Comparison of ENCODE assay signal across 23 cellular contexts in genomic region chr13:85666356-85666755, GRCh38.
A peak's percentile ranks its signal among the peaks of the same experiment; 100 is the strongest.
DNase-seq lines count a peak whose midpoint lies in the region; ATAC-seq and TF ChIP-seq lines count a peak whose summit lies in the region.
"Had no signal": no experiment of that assay in that cellular context is flagged by ENCODE, and none has a peak within 500 bp of the region (broad histone marks: within the 10 kb centered on the region; RNA-seq: fewer than 3 reads in every experiment).

No MANE protein-coding gene starts in this region.

- peak overlapping the region; percentile 62 for H3K27ac ChIP-seq in H9 (ENCODE audit: insufficient read length, low read depth, low read length)
- H3K27ac ChIP-seq: colonic mucosa, gastroesophageal sphincter, neutrophil, stomach, tibial nerve had no signal

- H3K9me3 Mint-ChIP-seq in H9 (peaks cover 4 to 5% of the 10 kb centered on the region in 2 experiments; a peak in 2 of 5 replicates), osteocyte (ENCODE audit: unreplicated experiment) (peaks cover 5% of the 10 kb centered on the region), type B pancreatic cell (peaks cover 6% of the 10 kb centered on the region)
- H3K9me3 Mint-ChIP-seq: CD4-positive, alpha-beta T cell had no signal

- H3K4me3 Mint-ChIP-seq in H9 (peak overlapping the region; percentile 56 to 71; a peak in 4 of 5 replicates), osteocyte (ENCODE audit: unreplicated experiment) (no peak overlapping the region), type B pancreatic cell (no peak overlapping the region)
- H3K4me3 Mint-ChIP-seq: activated CD8-positive, alpha-beta memory T cell treated with anti-CD3 and anti-CD28 coated beads, Interleukin-2, amount 10 ng/mL, durations not matched to agents 7 days and 5 days; activated naive CD4-positive, alpha-beta T cell treated with anti-CD3 and anti-CD28 coated beads, Interleukin-2, amount 50 U/mL, for 24 hours; activated T-cell treated with anti-CD3 and anti-CD28 coated beads, Interleukin-2, amount 50 U/mL, for 72 hours; CD4-positive, alpha-beta T cell had no signal

- no peak overlapping the region for H3K23ac ChIP-seq in H9 (ENCODE audit: insufficient read length, low read depth, low read length)

- no peak overlapping the region for H3K18ac ChIP-seq in H9 (ENCODE audit: insufficient read length, low read depth, low read length)

- H3K9ac ChIP-seq in H9 (ENCODE audit: extremely low read depth, insufficient read length, low read length), result no peak overlapping the region

- H2BK15ac ChIP-seq in H9 (ENCODE audit: low read depth, low read length), result no peak overlapping the region

- DNase-seq in H9 (peak; percentile 70), NCI-H1105 treated with DMSO at 0.1 percent for 48 hours (lab: John Stamatoyannopoulos, UW) (peak; percentile 79), SHP77 (lab: John Stamatoyannopoulos, UW) (peak; percentile 91 to 93), islet precursor cell (peak; percentile 73), osteocyte (ENCODE audit: extremely low spot score, unreplicated experiment) (no peak), type B pancreatic cell (ENCODE audit: extremely low spot score, unreplicated experiment) (no peak)
- DNase-seq: activated CD4-positive, alpha-beta T cell treated with anti-CD3 and anti-CD28 coated beads, Interleukin-2, amount 50 U/mL, for 1 hour; activated CD8-positive, alpha-beta memory T cell treated with anti-CD3 and anti-CD28 coated beads, Interleukin-2, amount 10 ng/mL, durations not matched to agents 7 days and 5 days; activated T-cell treated with anti-CD3 and anti-CD28 coated beads, Interleukin-2, amount 50 U/mL, for 72 hours; CD4-positive, alpha-beta T cell; colonic mucosa; hippocampal formation; MM.1S; NCI-H1694; NCI-H446; stimulated activated CD8-positive, alpha-beta memory T cell treated with anti-CD3 and anti-CD28 coated beads, Interleukin-4, amount 100 ng/mL, for 48 hours; stomach; T-helper 9 cell had no signal

- no peak overlapping the region for H4K5ac ChIP-seq in H9 (ENCODE audit: insufficient read length, low read depth, low read length)

- no peaks in the 10 kb centered on the region; the same call in 1 of the 2 replicates for H3K4me1 ChIP-seq in H9 (ENCODE audit: insufficient read depth, low read length)
- H3K4me1 ChIP-seq: colonic mucosa, stomach, tibial nerve had no signal

- H4K91ac ChIP-seq in H9 (ENCODE audit: insufficient read length, low read depth, low read length), result no peak overlapping the region

- H3K27ac Mint-ChIP-seq in H9, result peak overlapping the region; percentile 48 to 91 (median 75); a peak in 6 of 7 replicates
- H3K27ac Mint-ChIP-seq in osteocyte (ENCODE audit: unreplicated experiment), result no peak overlapping the region
- H3K27ac Mint-ChIP-seq in type B pancreatic cell, result no peak overlapping the region
- H3K27ac Mint-ChIP-seq: activated CD8-positive, alpha-beta memory T cell treated with anti-CD3 and anti-CD28 coated beads, Interleukin-2, amount 10 ng/mL, durations not matched to agents 7 days and 5 days; activated naive CD4-positive, alpha-beta T cell treated with anti-CD3 and anti-CD28 coated beads, Interleukin-2, amount 50 U/mL, for 24 hours; activated T-cell treated with anti-CD3 and anti-CD28 coated beads, Interleukin-2, amount 50 U/mL, for 72 hours; CD4-positive, alpha-beta T cell had no signal

- no peak for ATAC-seq in HG02884 (IDR thresholded peaks at IDR 0.05; ENCODE audit: unreplicated experiment)
- ATAC-seq: activated CD8-positive, alpha-beta memory T cell treated with anti-CD3 and anti-CD28 coated beads, Interleukin-2, amount 10 ng/mL, durations not matched to agents 7 days and 5 days; activated T-cell treated with anti-CD3 and anti-CD28 coated beads, Interleukin-2, amount 50 U/mL, for 72 hours; gastroesophageal sphincter had no signal

- TF ChIP-seq CTCF in H9 (conservative IDR thresholded peaks at IDR 0.05) (no peak), osteocyte (IDR thresholded peaks at IDR 0.05) (no peak), type B pancreatic cell (conservative IDR thresholded peaks at IDR 0.05) (no peak)

- H4K20me1 ChIP-seq in H9 (ENCODE audit: control insufficient read depth, insufficient read depth, insufficient read length), result no peaks in the 10 kb centered on the region

- H3K9me3 ChIP-seq in H9 (ENCODE audit: control insufficient read depth, low read depth, low read length), result no peaks in the 10 kb centered on the region
- H3K9me3 ChIP-seq: colonic mucosa, gastroesophageal sphincter, neutrophil, stomach, tibial nerve had no signal

- H3K27me3 Mint-ChIP-seq in H9 (ENCODE audit: low read depth), result no peaks in the 10 kb centered on the region
- H3K27me3 Mint-ChIP-seq in osteocyte (ENCODE audit: unreplicated experiment), result no peaks in the 10 kb centered on the region
- H3K27me3 Mint-ChIP-seq in type B pancreatic cell, result peaks cover 8% of the 10 kb centered on the region
- H3K27me3 Mint-ChIP-seq: activated CD8-positive, alpha-beta memory T cell treated with anti-CD3 and anti-CD28 coated beads, Interleukin-2, amount 10 ng/mL, durations not matched to agents 7 days and 5 days; activated naive CD4-positive, alpha-beta T cell treated with anti-CD3 and anti-CD28 coated beads, Interleukin-2, amount 50 U/mL, for 24 hours; CD4-positive, alpha-beta T cell had no signal

- H3T11ph ChIP-seq in H9 (ENCODE audit: low read length), result no peak overlapping the region

- H2AFZ ChIP-seq in H9 (ENCODE audit: low read length), result no peak overlapping the region

- no CpG with 5 or more reads among the region's 3 CpGs for WGBS in H9 (ENCODE audit: extremely low coverage, insufficient read length, low lambda C conversion rate)

- no peaks in the 10 kb centered on the region; the same call in 1 of the 2 replicates for H3K79me2 ChIP-seq in H9 (ENCODE audit: insufficient read depth, low read length)

- H2BK5ac ChIP-seq in H9 (ENCODE audit: insufficient read length, low read length), result no peak overlapping the region

- H3K23me2 ChIP-seq in H9 (ENCODE audit: insufficient read length, low read depth, low read length, poor library complexity, severe bottlenecking), result no peaks in the 10 kb centered on the region

- H3K36me3 Mint-ChIP-seq in H9 (ENCODE audit: insufficient read depth in 1 of 3, low read depth in 3 of 3), result no peaks in the 10 kb centered on the region; a peak in 1 of 7 replicates
- no peaks in the 10 kb centered on the region for H3K36me3 Mint-ChIP-seq in osteocyte (ENCODE audit: unreplicated experiment)
- no peaks in the 10 kb centered on the region for H3K36me3 Mint-ChIP-seq in type B pancreatic cell
- H3K36me3 Mint-ChIP-seq: activated CD8-positive, alpha-beta memory T cell treated with anti-CD3 and anti-CD28 coated beads, Interleukin-2, amount 10 ng/mL, durations not matched to agents 7 days and 5 days; activated naive CD4-positive, alpha-beta T cell treated with anti-CD3 and anti-CD28 coated beads, Interleukin-2, amount 50 U/mL, for 24 hours had no signal

- H2BK12ac ChIP-seq in H9 (ENCODE audit: insufficient read length, low read depth, low read length), result no peak overlapping the region

- no peak overlapping the region for H3K4ac ChIP-seq in H9 (ENCODE audit: low read depth, low read length)

- no peak overlapping the region for H2BK120ac ChIP-seq in H9 (ENCODE audit: low read depth, low read length, poor library complexity, severe bottlenecking)

- H2BK20ac ChIP-seq in H9 (ENCODE audit: low read depth, low read length, poor library complexity, severe bottlenecking), result no peak overlapping the region

- H3K27me3 ChIP-seq in H9 (ENCODE audit: insufficient read depth, low read length), result no peaks in the 10 kb centered on the region
- H3K27me3 ChIP-seq: colonic mucosa, gastroesophageal sphincter, neutrophil, stomach, tibial nerve had no signal

- H3K4me1 Mint-ChIP-seq in H9 (peaks cover 28 to 29% of the 10 kb centered on the region in 2 experiments), osteocyte (ENCODE audit: unreplicated experiment) (peaks cover 15% of the 10 kb centered on the region), type B pancreatic cell (ENCODE audit: unreplicated experiment) (peaks cover 5% of the 10 kb centered on the region)
- H3K4me1 Mint-ChIP-seq: activated CD8-positive, alpha-beta memory T cell treated with anti-CD3 and anti-CD28 coated beads, Interleukin-2, amount 10 ng/mL, durations not matched to agents 7 days and 5 days; activated naive CD4-positive, alpha-beta T cell treated with anti-CD3 and anti-CD28 coated beads, Interleukin-2, amount 50 U/mL, for 24 hours had no signal

- no peaks in the 10 kb centered on the region for H3K79me1 ChIP-seq in H9 (ENCODE audit: insufficient read depth, low read depth, low read length, poor library complexity, severe bottlenecking)

- H4K8ac ChIP-seq in H9 (replicated peaks; ENCODE audit: insufficient read length, low read depth, low read length), result no peak overlapping the region

- H3K4me2 ChIP-seq in H9 (ENCODE audit: insufficient read depth, insufficient read length, low read length), result no peak overlapping the region

- H3K56ac ChIP-seq in H9 (ENCODE audit: insufficient read length, low read depth, low read length), result no peak overlapping the region

- no peak overlapping the region for H3K14ac ChIP-seq in H9 (ENCODE audit: insufficient read depth, low read length)

- H2AK5ac ChIP-seq in H9 (ENCODE audit: insufficient read length, low read length), result no peak overlapping the region

Comparison
In these comparisons a context has a peak if more than half of its experiments do, and no peak if none do; other contexts are left out.
1. DNase-seq: peak in H9 (single experiment), NCI-H1105 treated with DMSO at 0.1 percent for 48 hours (single experiment), SHP77 (2 of 2) and islet precursor cell (single experiment); none in osteocyte (single experiment) and type B pancreatic cell (single experiment).
2. H3K27ac Mint-ChIP-seq: peak in H9 (3 of 3); none in osteocyte (single experiment) and type B pancreatic cell (single experiment).
3. H3K4me3 Mint-ChIP-seq: peak in H9 (2 of 2); none in osteocyte (single experiment) and type B pancreatic cell (single experiment).